In genomic region chr2:241950878-241951331, GRCh38 we compare ENCODE assay signal across 8 cellular contexts.
DNase-seq lines count a peak whose midpoint lies in the region; ATAC-seq, FAIRE-seq and TF ChIP-seq lines count a peak whose summit lies in the region.

No MANE protein-coding gene starts in this region.

- no peak overlapping the region for H4K8ac ChIP-seq in H1 (ENCODE audit: extremely low read depth, insufficient read depth, low read length)
- H4K8ac ChIP-seq in mesendoderm (ENCODE audit: low read depth, low read length): no peak overlapping the region

- no peak overlapping the region for H2AFZ ChIP-seq in H1 (ENCODE audit: low read length)

- 37% methylated on average over 25 of the region's 26 CpGs; no CpG with 5 or more reads in 1 of the 2 experiments for WGBS in H1 (ENCODE audit: extremely low coverage in 1 of 2, insufficient coverage in 1 of 2, insufficient read length in 1 of 2, insufficient replicate concordance in 2 of 2, low coverage in 1 of 2, low lambda C conversion rate in 2 of 2, missing lambda C conversion rate in 1 of 2), 2 experiments
- WGBS in mesendoderm (ENCODE audit: extremely low coverage, insufficient coverage, low lambda C conversion rate): no CpG with 5 or more reads among the region's 26 CpGs

- H3K18ac ChIP-seq in H1 (ENCODE audit: extremely low read depth, low read length) (no peak overlapping the region), mesendoderm (ENCODE audit: low read length) (no peak overlapping the region)

- CTCF ChIA-PET in AG04450 (lab: Charles Lee): interaction anchor here (0.7 to 2.0 kb wide), 11 partner anchors 9 to 88 kb away, joined by 3 to 14 read pairs (median 8); no protein-coding TSS in a partner anchor
- CTCF ChIA-PET in activated CD8-positive, alpha-beta T cell treated with anti-CD3 and anti-CD28 coated beads for 36 hours (lab: Charles Lee): interaction anchor here (0.6 to 1.9 kb wide), 6 partner anchors 9 to 151 kb away, joined by 3 to 7 read pairs (median 4); no protein-coding TSS in a partner anchor
- CTCF ChIA-PET in H1 (lab: Charles Lee; ENCODE audit: partially characterized antibody): interaction anchor here (0.7 to 1.5 kb wide), 17 partner anchors 8 to 129 kb away, joined by 3 to 11 read pairs (median 4); no protein-coding TSS in a partner anchor

- H2BK15ac ChIP-seq in H1 (ENCODE audit: low read length): no peak overlapping the region
- H2BK15ac ChIP-seq in mesendoderm (replicated peaks; ENCODE audit: low read depth): no peak overlapping the region

- POLR2A ChIA-PET in AG04450 (lab: Yijun Ruan, JAX): interaction anchor here (1.1 kb wide), 1 partner anchor 15 kb away, joined by 5 read pairs; no protein-coding TSS in a partner anchor
- POLR2A ChIA-PET in activated CD8-positive, alpha-beta T cell treated with anti-CD3 and anti-CD28 coated beads for 36 hours (lab: Charles Lee): interaction anchor here (0.9 kb wide), 1 partner anchor 61 kb away, joined by 3 read pairs; no protein-coding TSS in a partner anchor
- POLR2A ChIA-PET in H1 (lab: Charles Lee; ENCODE audit: partially characterized antibody): interaction anchor here (0.6 kb wide), 1 partner anchor 204 kb away, joined by 4 read pairs; no protein-coding TSS in a partner anchor

- H3K27ac Mint-ChIP-seq in activated CD8-positive, alpha-beta T cell treated with anti-CD3 and anti-CD28 coated beads for 36 hours: no peak overlapping the region

- no peak overlapping the region for H2BK120ac ChIP-seq in H1 (replicated peaks; ENCODE audit: low read depth, low read length)
- no peak overlapping the region for H2BK120ac ChIP-seq in mesendoderm (ENCODE audit: low read depth, low read length)

- H3K9me3 ChIP-seq in AG04450 (ENCODE audit: control insufficient read depth, insufficient read depth, low read length) (peaks cover 30% of the 10 kb centered on the region), H1 (ENCODE audit: insufficient read depth in 2 of 2, low read depth in 1 of 2, low read length in 1 of 2) (no peaks in the 10 kb centered on the region; a peak in 1 of 4 replicates)

- DNase-seq in AG04450 (ENCODE audit: low read depth, low spot score): peak; percentile 18
- DNase-seq in GM19238 (ENCODE audit: insufficient read length, low spot score): peak; percentile 79
- DNase-seq in NCI-H345 (lab: John Stamatoyannopoulos, UW): peak; percentile 71
- peak; percentile 54 for DNase-seq in activated CD8-positive, alpha-beta T cell treated with anti-CD3 and anti-CD28 coated beads for 36 hours
- DNase-seq in H1 (ENCODE audit: low read depth in 1 of 2, low spot score in 2 of 2): peak; percentile 70 to 96
- DNase-seq in mesendoderm: peak; percentile 83
- DNase-seq in stimulated activated CD8-positive, alpha-beta memory T cell treated with anti-CD3 and anti-CD28 coated beads, Interleukin-2, amount 100 ng/mL, for 1 hour (ENCODE audit: low read depth in 2 of 2): peak; percentile 41 to 46

- no peak overlapping the region for H4K5ac ChIP-seq in H1 (ENCODE audit: insufficient read length, low read depth, low read length)
- H4K5ac ChIP-seq in mesendoderm (ENCODE audit: low read length): no peak overlapping the region

- no peak overlapping the region for H3K14ac ChIP-seq in H1 (ENCODE audit: insufficient read length)

- no peaks in the 10 kb centered on the region for H3K36me3 ChIP-seq in H1 (ENCODE audit: control insufficient read depth in 2 of 4, insufficient read depth in 4 of 4, low read length in 3 of 4)
- no peaks in the 10 kb centered on the region for H3K36me3 ChIP-seq in mesendoderm (ENCODE audit: control insufficient read depth, insufficient read depth, low read length)

- H3K56ac ChIP-seq in H1 (replicated peaks; ENCODE audit: insufficient read length, low read depth, low read length): no peak overlapping the region
- no peak overlapping the region for H3K56ac ChIP-seq in mesendoderm (ENCODE audit: low read length)

- H3K4ac ChIP-seq in H1 (replicated peaks; ENCODE audit: insufficient read length, low read depth, low read length) (no peak overlapping the region), mesendoderm (ENCODE audit: low read depth, low read length) (no peak overlapping the region)

- TF ChIP-seq CTCF in AG04450 (IDR thresholded peaks at IDR 0.05; ENCODE audit: low read depth, low read length): peak; percentile 94
- peak; percentile 60 for TF ChIP-seq CTCF in activated CD8-positive, alpha-beta T cell treated with anti-CD3 and anti-CD28 coated beads for 36 hours (IDR thresholded peaks at IDR 0.05)
- TF ChIP-seq CTCF in H1 (IDR thresholded peaks at IDR 0.05; ENCODE audit: control extremely low read depth in 1 of 3, insufficient read depth in 1 of 3, low read depth in 1 of 3, low read length in 3 of 3): peak in 2 of 3 experiments; percentile 95 to 96; a peak in 3 of 4 replicates

- no peaks in the 10 kb centered on the region for H3K9me3 Mint-ChIP-seq in activated CD8-positive, alpha-beta T cell treated with anti-CD3 and anti-CD28 coated beads for 36 hours

- H4K20me1 ChIP-seq in H1 (replicated peaks in 1 of 2; ENCODE audit: control insufficient read depth in 1 of 2, insufficient read depth in 2 of 2, low read length in 2 of 2): peaks cover 2 to 19% of the 10 kb centered on the region in 2 experiments

- peak; percentile 98 to 99 for TF ChIP-seq RAD21 in H1 (IDR thresholded peaks at IDR 0.05 in 1 of 2, conservative IDR thresholded peaks at IDR 0.05 in 1 of 2; ENCODE audit: low read depth in 2 of 2, low read length in 2 of 2)

- H3K27me3 ChIP-seq in AG04450 (ENCODE audit: control insufficient read depth, insufficient read depth, low read length): peaks cover 10% of the 10 kb centered on the region
- peaks cover 0 to 19% (median 6%) of the 10 kb centered on the region in 4 experiments; a peak in 5 of 7 replicates for H3K27me3 ChIP-seq in H1 (replicated peaks in 1 of 4; ENCODE audit: control insufficient read depth in 3 of 4, extremely low read depth in 1 of 4, insufficient read depth in 3 of 4, low read length in 3 of 4)
- no peaks in the 10 kb centered on the region for H3K27me3 ChIP-seq in mesendoderm (ENCODE audit: insufficient read depth, low read length, poor library complexity)

- FAIRE-seq in H1 (lab: Jason Lieb, UNC): peak; percentile 77

- no peaks in the 10 kb centered on the region for H3K36me3 Mint-ChIP-seq in activated CD8-positive, alpha-beta T cell treated with anti-CD3 and anti-CD28 coated beads for 36 hours (ENCODE audit: low read depth)

- H3K4me3 Mint-ChIP-seq in activated CD8-positive, alpha-beta T cell treated with anti-CD3 and anti-CD28 coated beads for 36 hours: no peak overlapping the region

- no peak overlapping the region for H3K27ac ChIP-seq in AG04450 (ENCODE audit: low read depth, low read length)
- no peak overlapping the region for H3K27ac ChIP-seq in H1 (ENCODE audit: low read depth, low read length)
- H3K27ac ChIP-seq in mesendoderm (ENCODE audit: low read depth, low read length): no peak overlapping the region

- H3K9ac ChIP-seq in H1 (replicated peaks in 1 of 4; ENCODE audit: extremely low read depth in 1 of 4, low read depth in 3 of 4, low read length in 3 of 4): no peak overlapping the region
- H3K9ac ChIP-seq in mesendoderm (ENCODE audit: low read length): no peak overlapping the region

- no peaks in the 10 kb centered on the region for H3K4me1 Mint-ChIP-seq in activated CD8-positive, alpha-beta T cell treated with anti-CD3 and anti-CD28 coated beads for 36 hours (ENCODE audit: low read depth)

- H3K4me1 ChIP-seq in H1 (replicated peaks in 1 of 4; ENCODE audit: control insufficient read depth in 3 of 4, insufficient read depth in 4 of 4, low read length in 3 of 4) (peaks cover 0 to 9% (median under 1%) of the 10 kb centered on the region in 4 experiments; a peak in 3 of 7 replicates), mesendoderm (ENCODE audit: control insufficient read depth, low read depth, low read length) (no peaks in the 10 kb centered on the region)

- no peak overlapping the region for H3K23ac ChIP-seq in H1 (ENCODE audit: insufficient read length)
- no peak overlapping the region for H3K23ac ChIP-seq in mesendoderm (ENCODE audit: low read length)

- H2BK5ac ChIP-seq in H1 (ENCODE audit: low read depth, low read length): no peak overlapping the region
- no peak overlapping the region for H2BK5ac ChIP-seq in mesendoderm (ENCODE audit: low read length)

- H2BK20ac ChIP-seq in H1 (ENCODE audit: low read length): no peak overlapping the region

- H2BK12ac ChIP-seq in H1 (ENCODE audit: low read depth, low read length): no peak overlapping the region

- H2AK5ac ChIP-seq in H1 (ENCODE audit: low read depth, low read length) (no peak overlapping the region), mesendoderm (ENCODE audit: low read length) (no peak overlapping the region)

- H3K4me2 ChIP-seq in H1 (ENCODE audit: insufficient read depth in 1 of 2, low read depth in 2 of 2, low read length in 2 of 2) (peak overlapping the region in 1 of 2 experiments; percentile 45; a peak in 1 of 4 replicates), mesendoderm (ENCODE audit: low read length) (no peak overlapping the region)

- no peak for ATAC-seq in activated CD8-positive, alpha-beta T cell treated with anti-CD3 and anti-CD28 coated beads for 36 hours
- ATAC-seq in GM18519 (IDR thresholded peaks at IDR 0.05; ENCODE audit: low FRiP score, unreplicated experiment): no peak

- TF ChIP-seq EP300 in H1 (IDR thresholded peaks at IDR 0.05; ENCODE audit: borderline replicate concordance in 1 of 2, low read depth in 2 of 2, low read length in 2 of 2): no peak

- H4K91ac ChIP-seq in H1 (replicated peaks; ENCODE audit: insufficient read length, low read length): no peak overlapping the region

- no peak for TF ChIP-seq POLR2A in H1 (IDR thresholded peaks at IDR 0.05; ENCODE audit: control extremely low read depth in 1 of 2, low read depth in 2 of 2, low read length in 2 of 2)

- H3K27me3 Mint-ChIP-seq in activated CD8-positive, alpha-beta T cell treated with anti-CD3 and anti-CD28 coated beads for 36 hours: no peaks in the 10 kb centered on the region

- H3K79me1 ChIP-seq in H1 (ENCODE audit: low read depth, low read length) (no peaks in the 10 kb centered on the region), mesendoderm (ENCODE audit: low read length) (no peaks in the 10 kb centered on the region)

- no peak overlapping the region for H3K4me3 ChIP-seq in AG04450 (ENCODE audit: low read depth, low read length)
- no peak overlapping the region; a peak in 1 of 8 replicates for H3K4me3 ChIP-seq in H1 (ENCODE audit: extremely low read depth in 1 of 4, insufficient read depth in 2 of 4, low read depth in 3 of 4, low read length in 4 of 4)
- H3K4me3 ChIP-seq in mesendoderm (ENCODE audit: low read length): no peak overlapping the region

- H3K23me2 ChIP-seq in H1 (ENCODE audit: low read depth, low read length): peaks cover 6% of the 10 kb centered on the region; the same call in 1 of the 2 replicates

- intact Hi-C loops in activated CD8-positive, alpha-beta T cell treated with anti-CD3 and anti-CD28 coated beads for 36 hours (cut with micrococcal nuclease): no loop called here

- H3K79me2 ChIP-seq in H1 (ENCODE audit: control insufficient read depth in 1 of 2, insufficient read depth in 2 of 2, low read length in 2 of 2): no peaks in the 10 kb centered on the region; a peak in 1 of 4 replicates
- H3K79me2 ChIP-seq in mesendoderm (ENCODE audit: control insufficient read depth, insufficient read depth, low read length): no peaks in the 10 kb centered on the region

Comparison
In these comparisons a context has a peak if more than half of its experiments do, and no peak if none do; other contexts are left out.
1. DNase-seq: peak in every context shown above with its lines; median percentile 83 in H1; 83 in mesendoderm; 79 in GM19238; 71 in NCI-H345; 54 in activated CD8-positive, alpha-beta T cell treated with anti-CD3 and anti-CD28 coated beads for 36 hours; 44 in stimulated activated CD8-positive, alpha-beta memory T cell treated with anti-CD3 and anti-CD28 coated beads, Interleukin-2, amount 100 ng/mL, for 1 hour; 18 in AG04450.